Comparison of ENCODE assay signal across 11 cellular contexts in the genomic region with DNA sequence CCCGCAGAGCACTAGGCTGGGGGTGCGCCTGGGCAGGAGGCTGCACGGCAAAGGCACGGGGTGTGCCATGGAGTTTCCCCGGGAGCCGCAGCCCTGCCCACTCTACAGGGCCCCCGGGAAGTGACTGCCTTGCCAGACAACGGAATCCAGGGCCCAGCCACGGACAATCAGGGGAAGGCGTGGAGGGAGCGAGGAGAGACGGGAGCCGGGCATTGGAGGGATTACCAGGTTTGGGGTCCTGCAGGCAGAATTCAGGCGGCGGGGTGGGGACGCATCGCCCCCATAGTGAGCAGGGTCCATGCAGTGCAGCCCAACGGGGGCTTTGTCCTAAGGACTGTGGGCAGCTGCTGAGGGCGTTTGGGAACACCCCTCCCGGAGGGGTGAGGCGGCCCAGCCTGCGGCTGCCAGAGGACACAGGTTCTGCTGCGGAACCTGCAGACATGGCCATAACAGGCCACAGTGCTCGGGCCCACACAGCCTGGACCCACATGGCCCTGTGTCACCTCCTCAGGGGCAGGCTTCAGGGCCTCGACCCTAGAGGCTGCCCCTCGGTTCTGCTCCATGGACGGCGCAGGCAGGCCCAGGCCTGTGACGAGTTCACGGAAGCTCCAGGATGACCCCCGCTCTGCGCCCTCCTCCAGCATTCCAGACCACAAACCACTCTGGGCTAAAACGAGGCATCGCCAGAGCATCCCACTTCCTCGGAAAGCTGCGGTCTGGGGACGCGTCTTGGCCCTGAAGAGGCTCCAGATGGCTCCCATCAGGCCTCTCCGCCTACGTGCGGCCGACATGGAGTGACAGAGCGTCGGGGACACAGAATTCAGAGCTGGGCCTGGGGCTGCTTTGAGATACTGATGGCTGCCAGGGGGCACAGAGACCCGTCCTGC. TPM values are rescaled to one million over a fixed set of nuclear protein-coding genes. Genes with fewer than 3 reads are reported as not detected.
A peak's percentile ranks its signal among the peaks of the same experiment; 100 is the strongest.
DNase-seq lines count a peak whose midpoint lies in the region; ATAC-seq and TF ChIP-seq lines count a peak whose summit lies in the region.
"Had no signal": no experiment of that assay in that cellular context is flagged by ENCODE, and none has a peak within 500 bp of the region (broad histone marks: within the 10 kb centered on the region; RNA-seq: fewer than 3 reads in every experiment).

No MANE protein-coding gene starts in this region.

- no peak for TF ChIP-seq POLR2A in Peyer's patch (IDR thresholded peaks at IDR 0.05)

- H3K79me2 ChIP-seq in fibroblast of lung (ENCODE audit: control insufficient read depth, insufficient read depth, low read length) = no peaks in the 10 kb centered on the region

- peak overlapping the region; percentile 8 for H2AFZ ChIP-seq in fibroblast of lung (ENCODE audit: low read length)

- POLR2A ChIA-PET in activated CD8-positive, alpha-beta T cell treated with anti-CD3 and anti-CD28 coated beads, Interleukin-2, amount 10 ng/mL, durations not matched to agents 7 days and 5 days (lab: Charles Lee) = no interaction called here

- TF ChIP-seq CTCF in Peyer's patch (IDR thresholded peaks at IDR 0.05) = no peak
- TF ChIP-seq CTCF in fibroblast of lung (conservative IDR thresholded peaks at IDR 0.05 in 1 of 2, IDR thresholded peaks at IDR 0.05 in 1 of 2; ENCODE audit: low read depth in 1 of 2, low read length in 2 of 2) = no peak

- no peak overlapping the region for H3K4me3 Mint-ChIP-seq in activated CD8-positive, alpha-beta T cell treated with anti-CD3 and anti-CD28 coated beads, Interleukin-2, amount 10 ng/mL, durations not matched to agents 7 days and 5 days
- H3K4me3 Mint-ChIP-seq: central memory CD8-positive, alpha-beta T cell had no signal

- H3K27ac Mint-ChIP-seq in activated CD8-positive, alpha-beta T cell treated with anti-CD3 and anti-CD28 coated beads, Interleukin-2, amount 10 ng/mL, durations not matched to agents 7 days and 5 days = no peak overlapping the region

- no peaks in the 10 kb centered on the region for H3K27me3 ChIP-seq in Peyer's patch
- H3K27me3 ChIP-seq in fibroblast of lung (ENCODE audit: control insufficient read depth, insufficient read depth, low read length) = no peaks in the 10 kb centered on the region

- H4K20me1 ChIP-seq in fibroblast of lung (ENCODE audit: control insufficient read depth, extremely low read depth, insufficient read depth, low read length) = no peaks in the 10 kb centered on the region

- H3K27me3 Mint-ChIP-seq in activated CD8-positive, alpha-beta T cell treated with anti-CD3 and anti-CD28 coated beads, Interleukin-2, amount 10 ng/mL, durations not matched to agents 7 days and 5 days (ENCODE audit: low read depth) = no peaks in the 10 kb centered on the region

- no peaks in the 10 kb centered on the region for H3K36me3 Mint-ChIP-seq in activated CD8-positive, alpha-beta T cell treated with anti-CD3 and anti-CD28 coated beads, Interleukin-2, amount 10 ng/mL, durations not matched to agents 7 days and 5 days (ENCODE audit: low read depth)

- no peak for ATAC-seq in HG02642 (IDR thresholded peaks at IDR 0.05; ENCODE audit: poor library complexity, unreplicated experiment)
- ATAC-seq in activated CD8-positive, alpha-beta T cell treated with anti-CD3 and anti-CD28 coated beads, Interleukin-2, amount 10 ng/mL, durations not matched to agents 7 days and 5 days = no peak

- H3K9me3 ChIP-seq in Peyer's patch = no peaks in the 10 kb centered on the region
- H3K9me3 ChIP-seq in fibroblast of lung (ENCODE audit: control insufficient read depth, insufficient read depth, low read depth, low read length) = no peaks in the 10 kb centered on the region

- H3K36me3 ChIP-seq in Peyer's patch (no peaks in the 10 kb centered on the region), fibroblast of lung (ENCODE audit: control insufficient read depth, insufficient read depth, low read length) (no peaks in the 10 kb centered on the region)

- no peaks in the 10 kb centered on the region for H3K9me3 Mint-ChIP-seq in activated CD8-positive, alpha-beta T cell treated with anti-CD3 and anti-CD28 coated beads, Interleukin-2, amount 10 ng/mL, durations not matched to agents 7 days and 5 days (ENCODE audit: insufficient read depth)
- H3K9me3 Mint-ChIP-seq: central memory CD8-positive, alpha-beta T cell had no signal

- CTCF ChIA-PET in activated CD8-positive, alpha-beta T cell treated with anti-CD3 and anti-CD28 coated beads, Interleukin-2, amount 10 ng/mL, durations not matched to agents 7 days and 5 days (lab: Charles Lee) = no interaction called here

- H3K4me1 Mint-ChIP-seq in activated CD8-positive, alpha-beta T cell treated with anti-CD3 and anti-CD28 coated beads, Interleukin-2, amount 10 ng/mL, durations not matched to agents 7 days and 5 days (ENCODE audit: low read depth) = no peaks in the 10 kb centered on the region
- H3K4me1 Mint-ChIP-seq: central memory CD8-positive, alpha-beta T cell had no signal

- no peak overlapping the region for H3K4me2 ChIP-seq in fibroblast of lung (ENCODE audit: extremely low read depth, insufficient read depth, low read length)

- DNase-seq in Peyer's patch = no peak
- peak; percentile 83 to 92 for DNase-seq in fibroblast of lung (ENCODE audit: low read depth in 2 of 2)
- peak; percentile 88 for DNase-seq in mesenteric fat pad (ENCODE audit: low spot score)
- peak; percentile 46 for DNase-seq in ureter (ENCODE audit: low spot score)
- DNase-seq in activated CD8-positive, alpha-beta T cell treated with anti-CD3 and anti-CD28 coated beads, Interleukin-2, amount 10 ng/mL, durations not matched to agents 7 days and 5 days = no peak
- no peak for DNase-seq in activated CD4-positive, alpha-beta T cell treated with anti-CD3 and anti-CD28 coated beads, Interleukin-2, amount 50 U/mL, for 4 hours
- DNase-seq: activated CD4-positive, alpha-beta T cell treated with anti-CD3 and anti-CD28 coated beads for 1 hour; midbrain; MV-4-11 had no signal

- H3K4me3 ChIP-seq in Peyer's patch (no peak overlapping the region), fibroblast of lung (replicated peaks in 1 of 4; ENCODE audit: control extremely low read depth in 1 of 4, insufficient read depth in 1 of 4, low read depth in 3 of 4, low read length in 4 of 4) (no peak overlapping the region)

- H3K4me1 ChIP-seq in Peyer's patch (peaks cover 0 to 4% (median 0%) of the 10 kb centered on the region in 4 donors), fibroblast of lung (ENCODE audit: control insufficient read depth, extremely low read depth, insufficient read depth, low read length) (peaks cover 14% of the 10 kb centered on the region)

- peak overlapping the region; percentile 62 for H3K9ac ChIP-seq in fibroblast of lung (ENCODE audit: insufficient read depth, low read length)

- H3K27ac ChIP-seq in Peyer's patch = peak overlapping the region; percentile 55 to 74 (median 64)
- H3K27ac ChIP-seq in fibroblast of lung (ENCODE audit: insufficient read depth, low read length) = peak overlapping the region; percentile 81

RNA-seq across cellular contexts. Expression of gene COL6A1, which starts 54.5 kb away (rescaled TPM):
- total RNA-seq in Peyer's patch = 100 to 1,000 TPM in 3 of 4 donors, 10 to 100 TPM in 1; 37.7 to 458 (median 161) TPM
- 623 and 645 TPM in 2 replicates for total RNA-seq in fibroblast of lung
- polyA plus RNA-seq in fibroblast of lung = 621 and 1,137 TPM in 2 replicates
- 1,146 and 2,228 TPM in 2 replicates for polyA plus RNA-seq in fibroblast of lung (2012)
- polyA minus RNA-seq in fibroblast of lung (ENCODE audit: low replicate concordance) = 1,147 and 1,843 TPM in 2 replicates
- total RNA-seq in mesenteric fat pad = 521 TPM
- total RNA-seq in ureter = 289 TPM
- under 1 TPM; 0.26 to 0.42 TPM for total RNA-seq in activated CD8-positive, alpha-beta T cell treated with anti-CD3 and anti-CD28 coated beads, Interleukin-2, amount 10 ng/mL, durations not matched to agents 7 days and 5 days

Comparison
In these comparisons a context has a peak if more than half of its experiments do, and no peak if none do; other contexts are left out.
1. DNase-seq: peak in fibroblast of lung (2 of 2), mesenteric fat pad (single experiment) and ureter (single experiment); none in Peyer's patch (0 of 3), activated CD8-positive, alpha-beta T cell treated with anti-CD3 and anti-CD28 coated beads, Interleukin-2, amount 10 ng/mL, durations not matched to agents 7 days and 5 days (single experiment) and activated CD4-positive, alpha-beta T cell treated with anti-CD3 and anti-CD28 coated beads, Interleukin-2, amount 50 U/mL, for 4 hours (0 of 2).
2. RNA of gene COL6A1, which starts 54.5 kb away (total RNA-seq): 623 to 645 TPM in fibroblast of lung, 521 TPM in mesenteric fat pad (single experiment), 289 TPM in ureter (single experiment) and 37.7 to 458 TPM in Peyer's patch; 0.26 to 0.42 TPM in activated CD8-positive, alpha-beta T cell treated with anti-CD3 and anti-CD28 coated beads, Interleukin-2, amount 10 ng/mL, durations not matched to agents 7 days and 5 days; every median in the first group is over 10 times any median in the second.